15 cellular contexts compared by ENCODE assay signal in the genomic region with DNA sequence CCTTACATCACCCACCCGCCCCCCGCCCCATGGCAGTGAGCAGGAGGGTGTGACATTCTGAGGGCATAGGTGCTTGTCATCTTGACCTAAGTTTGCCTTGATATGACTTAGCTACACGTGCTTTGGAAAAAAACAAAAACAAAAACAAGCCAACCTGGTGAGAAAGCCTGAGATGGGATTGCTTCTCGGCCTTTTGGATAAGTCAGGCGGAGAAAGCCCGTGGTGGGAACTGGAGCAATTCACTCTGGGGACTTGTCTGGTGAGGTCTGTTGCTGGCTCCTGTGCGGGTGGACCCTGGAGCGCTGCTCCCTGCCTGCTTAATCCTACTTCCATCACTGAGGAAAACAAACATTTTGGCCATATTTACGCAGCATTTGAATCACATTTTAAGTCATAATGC.
DNase-seq lines count a peak whose midpoint lies in the region; ATAC-seq, FAIRE-seq and TF ChIP-seq lines count a peak whose summit lies in the region.
"Had no signal": no experiment of that assay in that cellular context is flagged by ENCODE, and none has a peak within 500 bp of the region (broad histone marks: within the 10 kb centered on the region; RNA-seq: fewer than 3 reads in every experiment).

No MANE protein-coding gene starts in this region.

- no peak for TF ChIP-seq CTCF in kidney (IDR thresholded peaks at IDR 0.05; ENCODE audit: borderline replicate concordance, extremely low read depth, insufficient read depth)
- no peak for TF ChIP-seq CTCF in pancreas (IDR thresholded peaks at IDR 0.05)
- no peak for TF ChIP-seq CTCF in endodermal cell (conservative IDR thresholded peaks at IDR 0.05)

- ATAC-seq in pancreas (no peak), HG03442 (IDR thresholded peaks at IDR 0.05; ENCODE audit: unreplicated experiment) (no peak)
- ATAC-seq: CD8-positive, alpha-beta T cell; GM23338 had no signal

- H3K27ac ChIP-seq in kidney (ENCODE audit: low read depth in 2 of 2, low read length in 2 of 2) (peak overlapping the region; percentile 84 to 89), pancreas (peak overlapping the region in 3 of 4 donors; percentile 16 to 51 (median 33)), endodermal cell (ENCODE audit: low read depth, low read length) (no peak overlapping the region)

- H3K9me3 ChIP-seq in adipocyte (ENCODE audit: control insufficient read depth, low read length): no peaks in the 10 kb centered on the region
- H3K9me3 ChIP-seq in kidney (ENCODE audit: control insufficient read depth in 1 of 2, low read length in 2 of 2): no peaks in the 10 kb centered on the region
- no peaks in the 10 kb centered on the region for H3K9me3 ChIP-seq in pancreas
- H3K9me3 ChIP-seq in endodermal cell (ENCODE audit: control insufficient read depth, low read length): no peaks in the 10 kb centered on the region

- no peaks in the 10 kb centered on the region for H3K9me3 Mint-ChIP-seq in activated T-cell treated with anti-CD3 and anti-CD28 coated beads, Interleukin-2, amount 50 U/mL, for 24 hours
- H3K9me3 Mint-ChIP-seq in endodermal cell: no peaks in the 10 kb centered on the region
- H3K9me3 Mint-ChIP-seq: CD8-positive, alpha-beta T cell; GM23338 had no signal

- DNase-seq in adipocyte (ENCODE audit: low read depth) (no peak), kidney (no peak), pancreas (no peak), GM12892 (ENCODE audit: insufficient read length) (no peak), endodermal cell (no peak)
- DNase-seq in activated T-cell treated with anti-CD3 and anti-CD28 coated beads, Interleukin-2, amount 50 U/mL, for 24 hours: no peak
- DNase-seq: CD8-positive, alpha-beta T cell; COR-L47; DMS53; H7 had no signal

- TF ChIP-seq POLR2A in GM12892 (IDR thresholded peaks at IDR 0.05; ENCODE audit: low read depth, low read length): no peak

- H3K4me3 Mint-ChIP-seq in activated T-cell treated with anti-CD3 and anti-CD28 coated beads, Interleukin-2, amount 50 U/mL, for 24 hours: no peak overlapping the region
- H3K4me3 Mint-ChIP-seq in endodermal cell: no peak overlapping the region
- H3K4me3 Mint-ChIP-seq: CD14-positive monocyte; CD8-positive, alpha-beta T cell; GM23338 had no signal

- no peak overlapping the region for H3K4me3 ChIP-seq in adipocyte (ENCODE audit: low read length)
- peak overlapping the region in 1 of 2 donors; percentile 37 for H3K4me3 ChIP-seq in kidney (ENCODE audit: low read length in 2 of 2)
- no peak overlapping the region for H3K4me3 ChIP-seq in pancreas
- no peak overlapping the region for H3K4me3 ChIP-seq in endodermal cell (ENCODE audit: low read length)
- H3K4me3 ChIP-seq: GM23338 had no signal

- no peaks in the 10 kb centered on the region for H3K36me3 ChIP-seq in adipocyte (ENCODE audit: control insufficient read depth, insufficient read depth, low read length, severe bottlenecking)
- H3K36me3 ChIP-seq in kidney (ENCODE audit: control insufficient read depth in 1 of 2, insufficient read depth in 2 of 2, low read length in 2 of 2): no peaks in the 10 kb centered on the region
- no peaks in the 10 kb centered on the region for H3K36me3 ChIP-seq in pancreas
- H3K36me3 ChIP-seq in endodermal cell (ENCODE audit: control insufficient read depth, insufficient read depth, low read length): no peaks in the 10 kb centered on the region

- H3K4me1 ChIP-seq in adipocyte (ENCODE audit: control insufficient read depth, insufficient read depth, low read length) (peaks cover 19% of the 10 kb centered on the region), kidney (ENCODE audit: control insufficient read depth in 1 of 2, insufficient read depth in 1 of 2, low read depth in 1 of 2, low read length in 2 of 2) (peaks cover 23 to 42% of the 10 kb centered on the region in 2 donors), pancreas (peaks cover 0 to 16% (median 0%) of the 10 kb centered on the region in 3 donors), endodermal cell (ENCODE audit: control insufficient read depth, insufficient read depth, low read length) (peaks cover 5% of the 10 kb centered on the region)

- H3K4me1 Mint-ChIP-seq in activated T-cell treated with anti-CD3 and anti-CD28 coated beads, Interleukin-2, amount 50 U/mL, for 24 hours (ENCODE audit: low read depth): no peaks in the 10 kb centered on the region
- H3K4me1 Mint-ChIP-seq in endodermal cell: peaks cover 17% of the 10 kb centered on the region
- H3K4me1 Mint-ChIP-seq: CD14-positive monocyte had no signal

- WGBS in pancreas, 2 donors: 60 to 64% methylated on average over 9 of the region's 9 CpGs
- 91 to 93% methylated on average over 7 to 9 of the region's 9 CpGs for WGBS in endodermal cell (ENCODE audit: insufficient coverage in 1 of 2, insufficient read length in 1 of 2), 2 experiments

- H3K9ac ChIP-seq in adipocyte (ENCODE audit: low read length) (peak overlapping the region; percentile 37), kidney (ENCODE audit: low read length in 2 of 2) (peak overlapping the region in 1 of 2 donors; percentile 73), endodermal cell (ENCODE audit: extremely low read depth, low read length, poor library complexity, severe bottlenecking) (no peak overlapping the region)

- H3K27me3 ChIP-seq in adipocyte (replicated peaks; ENCODE audit: control insufficient read depth, insufficient read depth, low read length): no peaks in the 10 kb centered on the region
- peaks cover 0 to 3% (median 0%) of the 10 kb centered on the region in 4 donors for H3K27me3 ChIP-seq in pancreas
- H3K27me3 ChIP-seq in endodermal cell (ENCODE audit: control insufficient read depth, insufficient read depth, low read length, poor library complexity, severe bottlenecking): no peaks in the 10 kb centered on the region

- intact Hi-C loops in kidney (cut with DNase I) (no loop called here), pancreas (cut with DNase I) (no loop called here)

- H3K27me3 Mint-ChIP-seq in activated T-cell treated with anti-CD3 and anti-CD28 coated beads, Interleukin-2, amount 50 U/mL, for 24 hours: peaks cover 30% of the 10 kb centered on the region
- peaks cover 10% of the 10 kb centered on the region for H3K27me3 Mint-ChIP-seq in endodermal cell (ENCODE audit: insufficient read depth)

- no peaks in the 10 kb centered on the region for H3K36me3 Mint-ChIP-seq in activated T-cell treated with anti-CD3 and anti-CD28 coated beads, Interleukin-2, amount 50 U/mL, for 24 hours (ENCODE audit: low read depth)
- no peaks in the 10 kb centered on the region for H3K36me3 Mint-ChIP-seq in endodermal cell (ENCODE audit: low read depth)
- H3K36me3 Mint-ChIP-seq: CD14-positive monocyte; CD8-positive, alpha-beta T cell had no signal

- FAIRE-seq in kidney (lab: Jason Lieb, UNC) (no peak), pancreas (lab: Jason Lieb, UNC) (no peak), GM12892 (lab: Jason Lieb, UNC) (no peak)
- FAIRE-seq: A204.1, GM18507 had no signal

- no peak overlapping the region for H3K27ac Mint-ChIP-seq in activated T-cell treated with anti-CD3 and anti-CD28 coated beads, Interleukin-2, amount 50 U/mL, for 24 hours
- H3K27ac Mint-ChIP-seq in endodermal cell: no peak overlapping the region
- H3K27ac Mint-ChIP-seq: CD14-positive monocyte; CD8-positive, alpha-beta T cell; GM23338 had no signal
